Comparison of ENCODE assay signal across 1 cellular context in genomic region chr6:36073587-36073986, GRCh38.
TF ChIP-seq lines count a peak whose summit lies in the region.

No MANE protein-coding gene starts in this region.

TF ChIP-seq in HCT116, 20 proteins besides CTCF, POLR2A, EP300 and RAD21:
- TF ChIP-seq YY1 (IDR thresholded peaks at IDR 0.05; ENCODE audit: extremely low read depth, insufficient replicate concordance, low read depth, low read length) (no peak), ATF3 (IDR thresholded peaks at IDR 0.05) (no peak), ELF1 (IDR thresholded peaks at IDR 0.05; ENCODE audit: borderline replicate concordance, low read depth) (no peak), EZH2phosphoT487 (IDR thresholded peaks at IDR 0.05; ENCODE audit: borderline replicate concordance) (no peak), MAX (IDR thresholded peaks at IDR 0.05) (no peak), CBX3 (IDR thresholded peaks at IDR 0.05; ENCODE audit: low read depth) (no peak), ZNF274 (IDR thresholded peaks at IDR 0.05; ENCODE audit: low read depth, low read length) (no peak), JUND (IDR thresholded peaks at IDR 0.05) (no peak), CEBPB (IDR thresholded peaks at IDR 0.05; ENCODE audit: low read depth) (no peak), ZFX (IDR thresholded peaks at IDR 0.05) (no peak), REST (IDR thresholded peaks at IDR 0.05; ENCODE audit: low read depth) (no peak), EZH2 (IDR thresholded peaks at IDR 0.05) (no peak)
